In genomic region chr3:85632921-85633320, GRCh38 we compare ENCODE assay signal across 34 cellular contexts.
"Had no signal": no experiment of that assay in that cellular context is flagged by ENCODE, and none has a peak within 500 bp of the region (broad histone marks: within the 10 kb centered on the region; RNA-seq: fewer than 3 reads in every experiment).

No MANE protein-coding gene starts in this region.

- H3K36me3 ChIP-seq: MG63 had no signal

- H3K27me3 ChIP-seq: MG63 had no signal

- H3K9me3 ChIP-seq: MG63 had no signal

- DNase-seq: Karpas-422, Kasumi-1, MG63, MM.1S, MV-4-11, NCI-H1048, NCI-H1092, NCI-H1092 treated with DMSO at 0.1 percent for 48 hours, NCI-H1105, NCI-H1105 treated with DMSO at 0.1 percent for 48 hours, NCI-H1417, NCI-H1417 treated with DMSO at 0.1 percent for 48 hours, NCI-H1436, NCI-H1436 treated with DMSO at 0.1 percent for 48 hours, NCI-H146, NCI-H1694, NCI-H1694 treated with DMSO at 0.1 percent for 48 hours, NCI-H187, NCI-H187 treated with DMSO at 0.1 percent for 48 hours, NCI-H1930, NCI-H2029, NCI-H2029 treated with DMSO at 0.1 percent for 48 hours, NCI-H2081, NCI-H2081 treated with DMSO at 0.1 percent for 48 hours, NCI-H2107, NCI-H2171, NCI-H2171 treated with DMSO at 0.1 percent for 48 hours, NCI-H2227 treated with DMSO at 0.1 percent for 48 hours, NCI-H226, NCI-H345, NCI-H446, NCI-H446 treated with DMSO at 0.1 percent for 48 hours, NCI-H510A had no signal

- H3K27ac ChIP-seq: KMS-11 had no signal

- H3K9ac ChIP-seq: KMS-11 had no signal

- H3K4me2 ChIP-seq: KMS-11 had no signal

- H3K4me3 ChIP-seq: MG63 had no signal
